In genomic region chr17:19703106-19703775, GRCh38 we compare ENCODE assay signal across 16 cellular contexts. TPM values are rescaled to one million over a fixed set of nuclear protein-coding genes. Genes with fewer than 3 reads are reported as not detected.
DNase-seq lines count a peak whose midpoint lies in the region; ATAC-seq and TF ChIP-seq lines count a peak whose summit lies in the region.
"Had no signal": no experiment of that assay in that cellular context is flagged by ENCODE, and none has a peak within 500 bp of the region (broad histone marks: within the 10 kb centered on the region; RNA-seq: fewer than 3 reads in every experiment).

No MANE protein-coding gene starts in this region.

- no peaks in the 10 kb centered on the region for H3K27me3 Mint-ChIP-seq in stimulated activated memory B cell treated with anti-CD40 and anti-IgM and Interleukin-4, amounts not matched to agents 10 μg/mL and 1 μg/mL and 100 μg/mL, for 72 hours
- H3K27me3 Mint-ChIP-seq in effector memory CD8-positive, alpha-beta T cell, result no peaks in the 10 kb centered on the region
- H3K27me3 Mint-ChIP-seq: naive thymus-derived CD8-positive, alpha-beta T cell had no signal

- in situ Hi-C loops in brain microvascular endothelial cell (cut with HindIII; ENCODE audit: low pct_ligation_motif_present, low sequenced_read_pairs), result no loop called here

- no peaks in the 10 kb centered on the region for H3K4me1 Mint-ChIP-seq in stimulated activated memory B cell treated with anti-CD40 and anti-IgM and Interleukin-4, amounts not matched to agents 10 μg/mL and 1 μg/mL and 100 μg/mL, for 72 hours
- H3K4me1 Mint-ChIP-seq in effector memory CD8-positive, alpha-beta T cell (ENCODE audit: low read depth in 2 of 2), result no peaks in the 10 kb centered on the region
- H3K4me1 Mint-ChIP-seq: naive thymus-derived CD8-positive, alpha-beta T cell had no signal

- H3K4me3 ChIP-seq in ascending aorta, result no peak overlapping the region
- H3K4me3 ChIP-seq in brain microvascular endothelial cell (ENCODE audit: low read depth, low read length), result no peak overlapping the region
- H3K4me3 ChIP-seq: smooth muscle cell had no signal

- no peak for ATAC-seq in stimulated activated memory B cell treated with anti-CD40 and anti-IgM and Interleukin-4, amounts not matched to agents 10 μg/mL and 1 μg/mL and 100 μg/mL, for 72 hours
- no peak for ATAC-seq in effector memory CD8-positive, alpha-beta T cell (replicated peaks)
- ATAC-seq: naive thymus-derived CD8-positive, alpha-beta T cell had no signal

- H3K36me3 ChIP-seq in ascending aorta (no peaks in the 10 kb centered on the region), brain microvascular endothelial cell (replicated peaks) (no peaks in the 10 kb centered on the region)

- DNase-seq in DMS 273 treated with DMSO at 0.1 percent for 48 hours (lab: John Stamatoyannopoulos, UW) (peak; percentile 31), DMS 273 (lab: John Stamatoyannopoulos, UW; ENCODE audit: unreplicated experiment) (no peak), ascending aorta (ENCODE audit: low spot score in 2 of 2) (no peak), left kidney (ENCODE audit: low read depth, low spot score) (peak; percentile 91), NCI-H2196 (lab: John Stamatoyannopoulos, UW; ENCODE audit: unreplicated experiment) (no peak), brain microvascular endothelial cell (no peak)
- DNase-seq in effector memory CD8-positive, alpha-beta T cell, result no peak
- DNase-seq: activated naive CD4-positive, alpha-beta T cell treated with anti-CD3 and anti-CD28 coated beads for 36 hours; MM.1S; naive thymus-derived CD8-positive, alpha-beta T cell; NCI-H446 treated with DMSO at 0.1 percent for 48 hours; T1000 had no signal

- no peaks in the 10 kb centered on the region for H3K36me3 Mint-ChIP-seq in stimulated activated memory B cell treated with anti-CD40 and anti-IgM and Interleukin-4, amounts not matched to agents 10 μg/mL and 1 μg/mL and 100 μg/mL, for 72 hours
- H3K36me3 Mint-ChIP-seq in effector memory CD8-positive, alpha-beta T cell (ENCODE audit: insufficient read depth), result peaks cover 3% of the 10 kb centered on the region
- H3K36me3 Mint-ChIP-seq: naive thymus-derived CD8-positive, alpha-beta T cell had no signal

- peaks cover 7 to 13% of the 10 kb centered on the region in 2 donors for H3K4me1 ChIP-seq in ascending aorta

- H3K4me3 Mint-ChIP-seq in stimulated activated memory B cell treated with anti-CD40 and anti-IgM and Interleukin-4, amounts not matched to agents 10 μg/mL and 1 μg/mL and 100 μg/mL, for 72 hours, result no peak overlapping the region
- no peak overlapping the region for H3K4me3 Mint-ChIP-seq in effector memory CD8-positive, alpha-beta T cell
- H3K4me3 Mint-ChIP-seq: activated naive CD4-positive, alpha-beta T cell treated with anti-CD3 and anti-CD28 coated beads for 36 hours; naive thymus-derived CD8-positive, alpha-beta T cell had no signal

- TF ChIP-seq CTCF in ascending aorta (IDR thresholded peaks at IDR 0.05), result no peak
- no peak for TF ChIP-seq CTCF in brain microvascular endothelial cell (IDR thresholded peaks at IDR 0.05; ENCODE audit: low read depth, low read length, missing control alignments)

- H3K27me3 ChIP-seq in ascending aorta, result no peaks in the 10 kb centered on the region
- no peaks in the 10 kb centered on the region for H3K27me3 ChIP-seq in brain microvascular endothelial cell (replicated peaks)

- H3K27ac ChIP-seq in ascending aorta (peak overlapping the region; percentile 53 to 72), brain microvascular endothelial cell (no peak overlapping the region)
- H3K27ac ChIP-seq: 22Rv1 had no signal

- no peaks in the 10 kb centered on the region for H3K9me3 Mint-ChIP-seq in stimulated activated memory B cell treated with anti-CD40 and anti-IgM and Interleukin-4, amounts not matched to agents 10 μg/mL and 1 μg/mL and 100 μg/mL, for 72 hours
- no peaks in the 10 kb centered on the region for H3K9me3 Mint-ChIP-seq in effector memory CD8-positive, alpha-beta T cell
- H3K9me3 Mint-ChIP-seq: activated naive CD4-positive, alpha-beta T cell treated with anti-CD3 and anti-CD28 coated beads for 36 hours; naive thymus-derived CD8-positive, alpha-beta T cell had no signal

- H3K27ac Mint-ChIP-seq in stimulated activated memory B cell treated with anti-CD40 and anti-IgM and Interleukin-4, amounts not matched to agents 10 μg/mL and 1 μg/mL and 100 μg/mL, for 72 hours, result peak overlapping the region; percentile 5
- peak overlapping the region in 1 of 2 donors; percentile 44 for H3K27ac Mint-ChIP-seq in effector memory CD8-positive, alpha-beta T cell
- H3K27ac Mint-ChIP-seq: activated naive CD4-positive, alpha-beta T cell treated with anti-CD3 and anti-CD28 coated beads for 36 hours had no signal

- no peaks in the 10 kb centered on the region for H3K9me3 ChIP-seq in ascending aorta

- intact Hi-C loops in ascending aorta (cut with DNase I), result no loop called here

RNA-seq across cellular contexts. Expression of gene SLC47A2, which starts 13.1 kb away (rescaled TPM):
- not detected for total RNA-seq in ascending aorta
- total RNA-seq: activated CD8-positive, alpha-beta memory T cell treated with anti-CD3 and anti-CD28 coated beads for 36 hours; activated naive CD4-positive, alpha-beta T cell treated with anti-CD3 and anti-CD28 coated beads for 36 hours; naive thymus-derived CD8-positive, alpha-beta T cell; smooth muscle cell had no signal

RNA-seq across cellular contexts. Expression of gene ALDH3A1, which starts 44.9 kb away (rescaled TPM):
- 14.4 TPM for total RNA-seq in ascending aorta
- total RNA-seq: activated CD8-positive, alpha-beta memory T cell treated with anti-CD3 and anti-CD28 coated beads for 36 hours; activated naive CD4-positive, alpha-beta T cell treated with anti-CD3 and anti-CD28 coated beads for 36 hours; naive thymus-derived CD8-positive, alpha-beta T cell had no signal

RNA-seq across cellular contexts. Expression of gene ALDH3A2, which starts 54.7 kb away (rescaled TPM):
- total RNA-seq in ascending aorta, result 189 TPM

Comparison
In these comparisons a context has a peak if more than half of its experiments do, and no peak if none do; other contexts are left out.
1. DNase-seq: peak in DMS 273 treated with DMSO at 0.1 percent for 48 hours (single experiment) and left kidney (single experiment); none in DMS 273 (single experiment), ascending aorta (0 of 2), effector memory CD8-positive, alpha-beta T cell (0 of 3), NCI-H2196 (single experiment) and brain microvascular endothelial cell (single experiment).